Comparison of ENCODE assay signal across 8 cellular contexts in the genomic region with DNA sequence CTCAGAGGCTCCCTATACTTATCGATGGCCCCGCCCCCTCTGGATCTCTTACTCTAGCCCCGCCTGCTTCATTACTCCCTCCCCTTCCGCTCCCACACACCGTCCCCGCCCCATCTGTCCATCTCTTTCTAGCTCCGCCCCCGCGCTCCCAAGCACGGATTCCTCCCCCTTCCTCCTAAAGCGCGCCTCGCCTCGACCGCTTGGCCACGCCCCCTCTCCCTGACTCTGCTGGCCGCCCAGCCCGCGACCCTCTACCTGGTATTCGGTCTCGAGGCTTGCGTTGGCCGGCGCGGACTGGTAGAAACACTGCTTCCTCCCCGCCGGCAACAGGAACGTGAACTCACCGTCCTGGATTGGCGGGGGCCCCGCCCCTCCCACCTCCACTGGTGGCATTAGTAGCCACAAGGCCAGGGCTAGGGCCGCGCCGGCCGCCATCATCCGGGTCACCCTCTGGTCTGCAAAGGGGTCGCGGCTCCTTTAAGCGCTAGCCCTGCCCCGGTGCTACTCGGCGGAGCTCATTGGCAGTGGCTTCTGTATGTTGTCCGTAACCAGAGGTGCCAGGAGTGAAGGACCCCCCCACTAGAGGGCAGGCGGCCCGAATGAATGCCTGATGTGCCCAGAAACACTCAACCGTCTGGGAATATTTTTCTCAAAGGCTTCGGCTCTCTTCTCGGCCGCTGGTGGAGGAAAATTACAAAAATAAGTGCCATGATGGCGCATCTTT. TPM values are rescaled to one million over a fixed set of nuclear protein-coding genes. Genes with fewer than 3 reads are reported as not detected.
DNase-seq lines count a peak whose midpoint lies in the region; ATAC-seq and TF ChIP-seq lines count a peak whose summit lies in the region.

A gene with protein sequence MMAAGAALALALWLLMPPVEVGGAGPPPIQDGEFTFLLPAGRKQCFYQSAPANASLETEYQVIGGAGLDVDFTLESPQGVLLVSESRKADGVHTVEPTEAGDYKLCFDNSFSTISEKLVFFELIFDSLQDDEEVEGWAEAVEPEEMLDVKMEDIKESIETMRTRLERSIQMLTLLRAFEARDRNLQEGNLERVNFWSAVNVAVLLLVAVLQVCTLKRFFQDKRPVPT (minus strand): TSS at position 459 of the 724 bp plus-strand sequence. CDS start 21 bp downstream, at position 438.

- BruUV-seq in Calu3 (replicated peaks; lab: Mats Ljungman, UMichigan) = no TSS peak

- H3K27ac ChIP-seq in HUES64 (ENCODE audit: low read depth, low read length) (peak within 1 kb of the TSS; percentile 98), OCI-LY1 (ENCODE audit: low read depth, low read length, poor library complexity, severe bottlenecking) (peak within 1 kb of the TSS; percentile 91)

- peak; percentile 80 for ATAC-seq in GM21390 (IDR thresholded peaks at IDR 0.05; ENCODE audit: unreplicated experiment)

- H3F3A ChIP-seq in OCI-LY1 (ENCODE audit: insufficient read depth, low read length) = no peaks in the 10 kb centered on the region

- CTCF ChIA-PET in Calu3 (lab: Charles Lee) = interaction anchor here (0.6 to 1.8 kb wide), 9 partner anchors 8 to 118 kb away, joined by 3 to 21 read pairs (median 4); a partner anchor contains a TSS

- peak within 1 kb of the TSS; percentile 16 for H2AFZ ChIP-seq in OCI-LY1 (ENCODE audit: low read length)

- H3K9me3 Mint-ChIP-seq in Calu3 (ENCODE audit: low read depth, unreplicated experiment) (peaks cover 2% of the 10 kb centered on the region), endothelial cell (ENCODE audit: unreplicated experiment) (peaks cover 3% of the 10 kb centered on the region), mesothelial cell of epicardium (peaks cover 12% of the 10 kb centered on the region)

- peak within 1 kb of the TSS; percentile 69 for H3K4me2 ChIP-seq in OCI-LY1 (ENCODE audit: low read length)

- H3K27me3 Mint-ChIP-seq in Calu3 (ENCODE audit: unreplicated experiment) (no peaks in the 10 kb centered on the region), endothelial cell (ENCODE audit: unreplicated experiment) (peaks cover 9% of the 10 kb centered on the region), mesothelial cell of epicardium (ENCODE audit: low read depth) (no peaks in the 10 kb centered on the region)

- intact Hi-C loops in Calu3 (cut with micrococcal nuclease; ENCODE audit: unreplicated experiment) = no loop called here

- TF ChIP-seq CTCF in Calu3 (IDR thresholded peaks at IDR 0.05; ENCODE audit: unreplicated experiment) (no peak), OCI-LY1 (IDR thresholded peaks at IDR 0.05; ENCODE audit: low read length) (peak; percentile 14; the same call in 1 of the 2 replicates), endothelial cell (IDR thresholded peaks at IDR 0.05; ENCODE audit: unreplicated experiment) (peak; percentile 54), mesothelial cell of epicardium (IDR thresholded peaks at IDR 0.05; ENCODE audit: unreplicated experiment) (peak; percentile 40)

- peaks cover 12% of the 10 kb centered on the region; the same call in 1 of the 2 replicates for H3K9me3 ChIP-seq in HUES64 (ENCODE audit: insufficient read depth, low read depth, low read length)
- no peaks in the 10 kb centered on the region; the same call in 1 of the 2 replicates for H3K9me3 ChIP-seq in OCI-LY1 (ENCODE audit: low read length)

- no peaks in the 10 kb centered on the region for H3K9me2 ChIP-seq in OCI-LY1 (ENCODE audit: low read depth, low read length)

- H3K79me2 ChIP-seq in OCI-LY1 (ENCODE audit: insufficient read depth, low read length) = no peaks in the 10 kb centered on the region

- H3K27me3 ChIP-seq in HUES64 (ENCODE audit: insufficient read depth, low read length) (no peaks in the 10 kb centered on the region), OCI-LY1 (ENCODE audit: insufficient read depth, low read length) (no peaks in the 10 kb centered on the region)

- peaks cover 41% of the 10 kb centered on the region for H3K36me3 Mint-ChIP-seq in Calu3 (ENCODE audit: insufficient read depth, unreplicated experiment)
- H3K36me3 Mint-ChIP-seq in endothelial cell (ENCODE audit: low read depth, unreplicated experiment) = peaks cover 4% of the 10 kb centered on the region
- H3K36me3 Mint-ChIP-seq in mesothelial cell of epicardium = peaks cover 6% of the 10 kb centered on the region

- DNase-seq in Calu3 (peak; percentile 97), endothelial cell (ENCODE audit: low spot score) (peak; percentile 98), mesothelial cell of epicardium (ENCODE audit: low spot score in 2 of 2, unreplicated experiment in 2 of 2) (peak; percentile 98 to 99)
- DNase-seq in activated CD8-positive, alpha-beta memory T cell treated with anti-CD3 and anti-CD28 coated beads, Interleukin-2, amount 50 U/mL, for 4 hours = peak; percentile 90
- DNase-seq in stimulated activated CD8-positive, alpha-beta memory T cell treated with anti-CD3 and anti-CD28 coated beads, Interleukin-15, amount 100 ng/mL, for 48 hours (ENCODE audit: low read depth in 2 of 2) = peak; percentile 93 to 96

- peaks cover 25% of the 10 kb centered on the region for H3K36me3 ChIP-seq in HUES64 (ENCODE audit: insufficient read depth, low read length)
- peaks cover 19% of the 10 kb centered on the region for H3K36me3 ChIP-seq in OCI-LY1 (ENCODE audit: insufficient read depth, low read length)

- H3K4me3 Mint-ChIP-seq in Calu3 (ENCODE audit: low read depth, unreplicated experiment) (peak within 1 kb of the TSS; percentile 80), endothelial cell (ENCODE audit: unreplicated experiment) (peak within 1 kb of the TSS; percentile 89), mesothelial cell of epicardium (peak within 1 kb of the TSS; percentile 90)

- H3K27ac Mint-ChIP-seq in Calu3 (ENCODE audit: unreplicated experiment) (peak within 1 kb of the TSS; percentile 85), endothelial cell (ENCODE audit: unreplicated experiment) (peak within 1 kb of the TSS; percentile 98), mesothelial cell of epicardium (peak within 1 kb of the TSS; percentile 99)

- H3K4me1 ChIP-seq in HUES64 (ENCODE audit: insufficient read depth, low read length) = no peaks in the 10 kb centered on the region
- H3K4me1 ChIP-seq in OCI-LY1 (ENCODE audit: insufficient read depth, low read length, severe bottlenecking) = peaks cover 9% of the 10 kb centered on the region

- peak within 1 kb of the TSS; percentile 93 for H3K9ac ChIP-seq in HUES64 (ENCODE audit: low read depth, low read length)
- H3K9ac ChIP-seq in OCI-LY1 (ENCODE audit: low read length) = peak within 1 kb of the TSS; percentile 84

- no peaks in the 10 kb centered on the region for H3K4me1 Mint-ChIP-seq in Calu3 (ENCODE audit: low read depth, unreplicated experiment)
- peaks cover 4% of the 10 kb centered on the region for H3K4me1 Mint-ChIP-seq in endothelial cell (ENCODE audit: unreplicated experiment)
- H3K4me1 Mint-ChIP-seq in mesothelial cell of epicardium = peaks cover 11% of the 10 kb centered on the region

- WGBS in HUES64 = under 1% methylated on average over 50 of the region's 50 CpGs

- H4K20me1 ChIP-seq in OCI-LY1 (ENCODE audit: insufficient read depth, low read length) = no peaks in the 10 kb centered on the region

- H3K4me3 ChIP-seq in HUES64 (ENCODE audit: low read length) = peak within 1 kb of the TSS; percentile 71
- H3K4me3 ChIP-seq in OCI-LY1 (ENCODE audit: low read depth, low read length, poor library complexity, severe bottlenecking) = peak within 1 kb of the TSS; percentile 69

RNA-seq across cellular contexts. Expression of the gene that starts here (rescaled TPM):
- total RNA-seq in Calu3 (2022) = 20.7 and 22.6 TPM in 2 replicates
- polyA plus RNA-seq in HUES64 (2013, experiment 1 of 2) = 23.3 TPM
- 24.2 TPM for polyA plus RNA-seq in HUES64 (2013, experiment 2 of 2)
- total RNA-seq in endothelial cell (ENCODE audit: unreplicated experiment) = 22.1 TPM
- 30.0 to 35.0 TPM (median 30.9 TPM) in 3 replicates for total RNA-seq in mesothelial cell of epicardium

Comparison
In these comparisons a context has a peak if more than half of its experiments do, and no peak if none do; other contexts are left out.
1. Peak in every context shown above with its lines: DNase-seq, ATAC-seq, H3K4me3 ChIP-seq and H3K27ac ChIP-seq.